9 cellular contexts compared by ENCODE assay signal in genomic region chr18:24964213-24964612, GRCh38.
A peak's percentile ranks its signal among the peaks of the same experiment; 100 is the strongest.
DNase-seq lines count a peak whose midpoint lies in the region; ATAC-seq and TF ChIP-seq lines count a peak whose summit lies in the region.
"Had no signal": no experiment of that assay in that cellular context is flagged by ENCODE, and none has a peak within 500 bp of the region (broad histone marks: within the 10 kb centered on the region; RNA-seq: fewer than 3 reads in every experiment).

No MANE protein-coding gene starts in this region.

- peaks cover 6% of the 10 kb centered on the region for H3K4me1 Mint-ChIP-seq in neural progenitor cell
- H3K4me1 Mint-ChIP-seq in activated T-helper 2 cell treated with anti-CD3 and anti-CD28 coated beads, Interferon-gamma antibody, Interleukin-2, Interleukin-4, amounts not matched to agents 10 μg/mL and 5 μg/mL and 100 μg/mL, durations not matched to agents 14 hours and 24 hours and 36 hours (ENCODE audit: low read depth), result no peaks in the 10 kb centered on the region

- no peaks in the 10 kb centered on the region for H3F3A ChIP-seq in PC-3 (ENCODE audit: low read length, unreplicated experiment)
- H3F3A ChIP-seq in neural progenitor cell (ENCODE audit: low read depth), result peaks cover 3% of the 10 kb centered on the region

- H3K4me1 ChIP-seq in PC-3 (ENCODE audit: insufficient read depth, low read length) (no peaks in the 10 kb centered on the region), neural progenitor cell (no peaks in the 10 kb centered on the region)

- H3K36me3 Mint-ChIP-seq in neural progenitor cell, result peaks cover 12% of the 10 kb centered on the region
- H3K36me3 Mint-ChIP-seq in activated T-helper 2 cell treated with anti-CD3 and anti-CD28 coated beads, Interferon-gamma antibody, Interleukin-2, Interleukin-4, amounts not matched to agents 10 μg/mL and 5 μg/mL and 100 μg/mL, durations not matched to agents 14 hours and 24 hours and 36 hours (ENCODE audit: low read depth), result no peaks in the 10 kb centered on the region
- H3K36me3 Mint-ChIP-seq: naive thymus-derived CD8-positive, alpha-beta T cell had no signal

- H3K9ac ChIP-seq in PC-3 (ENCODE audit: low read length) (no peak overlapping the region), neural progenitor cell (no peak overlapping the region)

- no peak for TF ChIP-seq CTCF in PC-3 (conservative IDR thresholded peaks at IDR 0.05; ENCODE audit: low read depth, low read length)
- no peak for TF ChIP-seq CTCF in neural progenitor cell (IDR thresholded peaks at IDR 0.05)
- TF ChIP-seq CTCF in brain microvascular endothelial cell (IDR thresholded peaks at IDR 0.05; ENCODE audit: low read depth, low read length, missing control alignments), result no peak

- H3K27me3 ChIP-seq in PC-3 (ENCODE audit: low read length) (peaks cover 5% of the 10 kb centered on the region), neural progenitor cell (no peaks in the 10 kb centered on the region), brain microvascular endothelial cell (replicated peaks) (no peaks in the 10 kb centered on the region)

- H3K27ac Mint-ChIP-seq in neural progenitor cell, result no peak overlapping the region
- no peak overlapping the region for H3K27ac Mint-ChIP-seq in activated T-helper 2 cell treated with anti-CD3 and anti-CD28 coated beads, Interferon-gamma antibody, Interleukin-2, Interleukin-4, amounts not matched to agents 10 μg/mL and 5 μg/mL and 100 μg/mL, durations not matched to agents 14 hours and 24 hours and 36 hours

- H3K27ac ChIP-seq in PC-3 (ENCODE audit: low read length) (no peak overlapping the region), neural progenitor cell (no peak overlapping the region), brain microvascular endothelial cell (no peak overlapping the region)

- ATAC-seq in HG03025 (IDR thresholded peaks at IDR 0.05; ENCODE audit: low FRiP score, unreplicated experiment) (peak; percentile 87), PC-3 (no peak)
- ATAC-seq: naive thymus-derived CD8-positive, alpha-beta T cell had no signal

- H4K20me1 ChIP-seq in PC-3 (ENCODE audit: low read length) (no peaks in the 10 kb centered on the region), neural progenitor cell (ENCODE audit: low read depth) (no peaks in the 10 kb centered on the region)

- H3K4me2 ChIP-seq in PC-3 (ENCODE audit: low read length) (no peak overlapping the region), neural progenitor cell (no peak overlapping the region)

- POLR2A ChIA-PET in PC-3 (lab: Charles Lee; ENCODE audit: unreplicated experiment), result no interaction called here

- H3K4me3 ChIP-seq in PC-3 (ENCODE audit: low read length) (no peak overlapping the region), neural progenitor cell (no peak overlapping the region), brain microvascular endothelial cell (ENCODE audit: low read depth, low read length) (no peak overlapping the region)

- H3K27me3 Mint-ChIP-seq in neural progenitor cell (ENCODE audit: insufficient read depth, low read depth), result no peaks in the 10 kb centered on the region
- no peaks in the 10 kb centered on the region for H3K27me3 Mint-ChIP-seq in activated T-helper 2 cell treated with anti-CD3 and anti-CD28 coated beads, Interferon-gamma antibody, Interleukin-2, Interleukin-4, amounts not matched to agents 10 μg/mL and 5 μg/mL and 100 μg/mL, durations not matched to agents 14 hours and 24 hours and 36 hours (ENCODE audit: low read depth)

- BruUV-seq in PC-3 (replicated peaks; lab: Mats Ljungman, UMichigan), result no TSS peak

- intact Hi-C loops in PC-3 (cut with micrococcal nuclease), result no loop called here
- intact Hi-C loops in activated T-helper 2 cell treated with anti-CD3 and anti-CD28 coated beads, Interferon-gamma antibody, Interleukin-2, Interleukin-4, amounts not matched to agents 10 μg/mL and 5 μg/mL and 100 μg/mL, durations not matched to agents 14 hours and 24 hours and 36 hours (cut with micrococcal nuclease), result no loop called here

- H3K9me3 ChIP-seq in PC-3 (ENCODE audit: low read length) (no peaks in the 10 kb centered on the region), neural progenitor cell (ENCODE audit: low read depth) (no peaks in the 10 kb centered on the region)

- H3K9me2 ChIP-seq in PC-3 (replicated peaks; ENCODE audit: low read length), result no peaks in the 10 kb centered on the region

- peaks cover 10% of the 10 kb centered on the region for H3K9me3 Mint-ChIP-seq in neural progenitor cell
- H3K9me3 Mint-ChIP-seq in activated T-helper 2 cell treated with anti-CD3 and anti-CD28 coated beads, Interferon-gamma antibody, Interleukin-2, Interleukin-4, amounts not matched to agents 10 μg/mL and 5 μg/mL and 100 μg/mL, durations not matched to agents 14 hours and 24 hours and 36 hours, result no peaks in the 10 kb centered on the region

- no peaks in the 10 kb centered on the region for H3K36me3 ChIP-seq in PC-3 (ENCODE audit: low read depth, low read length)
- no peaks in the 10 kb centered on the region for H3K36me3 ChIP-seq in neural progenitor cell
- no peaks in the 10 kb centered on the region for H3K36me3 ChIP-seq in brain microvascular endothelial cell (replicated peaks)

- H3K79me2 ChIP-seq in PC-3 (ENCODE audit: low read length) (no peaks in the 10 kb centered on the region), neural progenitor cell (ENCODE audit: low read depth) (no peaks in the 10 kb centered on the region)

- H2AFZ ChIP-seq in PC-3 (ENCODE audit: low read length), result no peak overlapping the region
- peak overlapping the region; percentile 6 for H2AFZ ChIP-seq in neural progenitor cell (replicated peaks)

- DNase-seq in NCI-H82 (lab: John Stamatoyannopoulos, UW) (peak; percentile 14), NCI-H82 treated with DMSO at 0.1 percent for 48 hours (lab: John Stamatoyannopoulos, UW; ENCODE audit: unreplicated experiment) (no peak), PC-3 (peak; percentile 37), neural progenitor cell (ENCODE audit: low spot score) (peak; percentile 43), NCI-H2107 treated with DMSO at 0.1 percent for 48 hours (lab: John Stamatoyannopoulos, UW; ENCODE audit: unreplicated experiment) (no peak), brain microvascular endothelial cell (no peak)
- DNase-seq in activated T-helper 2 cell treated with anti-CD3 and anti-CD28 coated beads, Interferon-gamma antibody, Interleukin-2, Interleukin-4, amounts not matched to agents 10 μg/mL and 5 μg/mL and 100 μg/mL, durations not matched to agents 14 hours and 24 hours and 36 hours (ENCODE audit: low spot score), result no peak

- H3K4me3 Mint-ChIP-seq in neural progenitor cell, result no peak overlapping the region
- H3K4me3 Mint-ChIP-seq in activated T-helper 2 cell treated with anti-CD3 and anti-CD28 coated beads, Interferon-gamma antibody, Interleukin-2, Interleukin-4, amounts not matched to agents 10 μg/mL and 5 μg/mL and 100 μg/mL, durations not matched to agents 14 hours and 24 hours and 36 hours (ENCODE audit: low read depth), result no peak overlapping the region
- H3K4me3 Mint-ChIP-seq: naive thymus-derived CD8-positive, alpha-beta T cell had no signal

- CTCF ChIA-PET in PC-3 (lab: Charles Lee), result no interaction called here

- in situ Hi-C loops in brain microvascular endothelial cell (cut with HindIII; ENCODE audit: low pct_ligation_motif_present, low sequenced_read_pairs), result no loop called here

Comparison
In these comparisons a context has a peak if more than half of its experiments do, and no peak if none do; other contexts are left out.
1. DNase-seq: peak in NCI-H82 (single experiment), PC-3 (single experiment) and neural progenitor cell (single experiment); none in NCI-H82 treated with DMSO at 0.1 percent for 48 hours (single experiment), NCI-H2107 treated with DMSO at 0.1 percent for 48 hours (single experiment), brain microvascular endothelial cell (single experiment) and activated T-helper 2 cell treated with anti-CD3 and anti-CD28 coated beads, Interferon-gamma antibody, Interleukin-2, Interleukin-4, amounts not matched to agents 10 μg/mL and 5 μg/mL and 100 μg/mL, durations not matched to agents 14 hours and 24 hours and 36 hours (single experiment).